ENCODE assay signal across 6 cellular contexts in genomic region chr19:1019980-1020867, GRCh38. TPM values are rescaled to one million over a fixed set of nuclear protein-coding genes. Genes with fewer than 3 reads are reported as not detected.
DNase-seq lines count a peak whose midpoint lies in the region; ATAC-seq and TF ChIP-seq lines count a peak whose summit lies in the region.

No MANE protein-coding gene starts in this region.

- TF ChIP-seq CTCF in dorsolateral prefrontal cortex (IDR thresholded peaks at IDR 0.05 in 54 of 56, conservative IDR thresholded peaks at IDR 0.05 in 2 of 56; ENCODE audit: low read depth in 1 of 56, partially characterized antibody in 56 of 56) (no peak), retinal pigment epithelial cell (conservative IDR thresholded peaks at IDR 0.05; ENCODE audit: low read depth, low read length) (no peak)

- H3K27me3 ChIP-seq in dorsolateral prefrontal cortex, result peaks cover 0 to 10% (median 0%) of the 10 kb centered on the region in 45 donors

- H3K27ac ChIP-seq in dorsolateral prefrontal cortex, result peak overlapping the region in 54 of 59 donors; percentile 63 to 99 (median 95)

- no peak for ATAC-seq in activated CD4-positive, CD25-positive, alpha-beta regulatory T cell treated with anti-CD3 and anti-CD28 coated beads, Interleukin-2, amount 50 U/mL, for 24 hours
- no peak for ATAC-seq in GM18498 (IDR thresholded peaks at IDR 0.05; ENCODE audit: unreplicated experiment)

- H3K4me3 ChIP-seq in dorsolateral prefrontal cortex, result peak overlapping the region; percentile 43 to 95 (median 84)
- peak overlapping the region; percentile 88 for H3K4me3 ChIP-seq in retinal pigment epithelial cell (ENCODE audit: low read length)

- DNase-seq in activated CD4-positive, CD25-positive, alpha-beta regulatory T cell treated with anti-CD3 and anti-CD28 coated beads, Interleukin-2, amount 50 U/mL, for 72 hours, result peak; percentile 47
- peak in 1 of 10 donors; percentile 60 for DNase-seq in dorsolateral prefrontal cortex
- no peak for DNase-seq in retinal pigment epithelial cell (ENCODE audit: low read depth)
- DNase-seq in AG08395 (ENCODE audit: low spot score), result no peak

- intact Hi-C loops in dorsolateral prefrontal cortex (cut with DNase I), result loop anchor here (2.0 to 5.0 kb wide), 4 partner anchors 21 to 217 kb away; partner anchors contain the start of genes GPX4 (in 2 of the 2), ABCA7 (in 1 of the 2), CBARP (in 1 of the 2) and WDR18 (in 1 of the 2)

RNA-seq across cellular contexts. Expression of gene TMEM259, which starts 0.7 kb away (rescaled TPM):
- total RNA-seq in dorsolateral prefrontal cortex, result 100 to 1,000 TPM in 119 of 120 experiments, 10 to 100 TPM in 1; 98.2 to 236 (median 132) TPM

RNA-seq across cellular contexts. Expression of gene RNU6-2, which starts 1.1 kb away (rescaled TPM):
- not detected for total RNA-seq in dorsolateral prefrontal cortex

RNA-seq across cellular contexts. Expression of gene CNN2, which starts 6.2 kb away (rescaled TPM):
- total RNA-seq in dorsolateral prefrontal cortex, result 10 to 100 TPM in 31 of 120 experiments, 1 to 10 TPM in 89; 1.1 to 28.7 (median 6.6) TPM

RNA-seq across cellular contexts. Expression of gene ABCA7, which starts 19.7 kb away (rescaled TPM):
- total RNA-seq in dorsolateral prefrontal cortex, result 10 to 100 TPM; 12.5 to 56.5 (median 28.1) TPM

RNA-seq across cellular contexts. Expression of gene GRIN3B, which starts 20.0 kb away (rescaled TPM):
- total RNA-seq in dorsolateral prefrontal cortex, result under 1 TPM in 3 of 120 experiments, not detected in 117; 0.13 to 0.76 (median 0.16) TPM
